ENCODE assay signal across 17 cellular contexts in the genomic region with DNA sequence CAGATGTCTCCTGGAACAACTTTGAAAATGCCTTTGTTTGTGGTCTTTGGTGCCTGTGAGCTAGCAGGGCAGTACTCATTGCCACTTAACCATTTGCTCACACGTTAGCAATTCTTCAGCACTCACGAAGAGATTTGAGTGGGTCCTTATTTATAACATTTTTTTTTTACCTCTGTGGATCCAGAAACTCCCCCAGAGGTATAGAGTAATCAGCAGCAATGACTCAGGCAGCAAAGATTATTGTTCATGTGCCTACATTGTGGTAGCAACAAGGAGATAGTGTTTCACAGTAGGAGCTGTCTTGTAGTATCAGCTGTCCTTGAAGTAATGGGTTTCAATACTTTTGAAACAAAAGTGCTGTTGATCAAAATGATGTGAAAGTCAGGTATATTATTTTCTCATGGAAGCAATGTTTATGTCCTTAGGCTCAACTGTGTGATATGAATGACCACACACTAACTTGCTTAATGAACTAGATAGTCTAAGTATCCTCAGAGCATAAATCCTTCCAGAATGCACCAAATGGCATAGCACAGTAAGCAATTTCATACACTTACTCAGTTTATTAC.
A peak's percentile ranks its signal among the peaks of the same experiment; 100 is the strongest.
DNase-seq lines count a peak whose midpoint lies in the region; ATAC-seq and TF ChIP-seq lines count a peak whose summit lies in the region.
"Had no signal": no experiment of that assay in that cellular context is flagged by ENCODE, and none has a peak within 500 bp of the region (broad histone marks: within the 10 kb centered on the region; RNA-seq: fewer than 3 reads in every experiment).

No MANE protein-coding gene starts in this region.

- H3F3A ChIP-seq in smooth muscle cell (ENCODE audit: low read depth): peaks cover 3% of the 10 kb centered on the region

- no peak overlapping the region for H2AFZ ChIP-seq in smooth muscle cell (ENCODE audit: low read depth)

- H3K79me2 ChIP-seq in smooth muscle cell (ENCODE audit: low read depth): no peaks in the 10 kb centered on the region

- H3K36me3 Mint-ChIP-seq in HFFc6 (ENCODE audit: low read depth): peaks cover 4% of the 10 kb centered on the region; the same call in 1 of the 2 replicates
- H3K36me3 Mint-ChIP-seq in Calu3 (ENCODE audit: insufficient read depth, unreplicated experiment): no peaks in the 10 kb centered on the region

- TF ChIP-seq CTCF in HFFc6 (IDR thresholded peaks at IDR 0.05): no peak
- TF ChIP-seq CTCF in fibroblast of the aortic adventitia (IDR thresholded peaks at IDR 0.05; ENCODE audit: insufficient read depth, low read length): no peak
- TF ChIP-seq CTCF in smooth muscle cell (IDR thresholded peaks at IDR 0.05; ENCODE audit: borderline replicate concordance, insufficient read depth, poor library complexity, severe bottlenecking): no peak
- no peak for TF ChIP-seq CTCF in Calu3 (IDR thresholded peaks at IDR 0.05; ENCODE audit: unreplicated experiment)

- no peaks in the 10 kb centered on the region for H3K36me3 ChIP-seq in smooth muscle cell (ENCODE audit: low read depth)
- H3K36me3 ChIP-seq: heart right ventricle, WERI-Rb-1 had no signal

- peaks cover 30% of the 10 kb centered on the region for H3K4me1 ChIP-seq in smooth muscle cell (ENCODE audit: low read depth)
- H3K4me1 ChIP-seq: heart right ventricle had no signal

- H3K27me3 ChIP-seq in smooth muscle cell (ENCODE audit: low read depth): peaks cover 6% of the 10 kb centered on the region
- H3K27me3 ChIP-seq: dorsolateral prefrontal cortex had no signal

- no TSS peak for BruUV-seq in Calu3 (replicated peaks; lab: Mats Ljungman, UMichigan)

- DNase-seq in HFFc6: peak; percentile 66
- DNase-seq in fibroblast of the aortic adventitia (ENCODE audit: low read depth): peak; percentile 59
- DNase-seq in smooth muscle cell (lab: John Stamatoyannopoulos, UW; ENCODE audit: unreplicated experiment): no peak
- no peak for DNase-seq in putamen (ENCODE audit: low spot score)
- DNase-seq in KG1 (lab: John Stamatoyannopoulos, UW): no peak
- DNase-seq in Calu3: no peak
- DNase-seq: activated CD8-positive, alpha-beta memory T cell treated with anti-CD3 and anti-CD28 coated beads, Interleukin-2, amount 50 U/mL, for 4 hours; activated naive CD8-positive, alpha-beta T cell treated with anti-CD3 and anti-CD28 coated beads, Interleukin-2, amount 50 U/mL, for 24 hours; dorsolateral prefrontal cortex; heart right ventricle; Kasumi-1; left ventricle myocardium superior; NCI-H1930; WERI-Rb-1 had no signal

- H3K9me3 ChIP-seq in smooth muscle cell (replicated peaks; ENCODE audit: low read depth): no peaks in the 10 kb centered on the region
- H3K9me3 ChIP-seq: heart right ventricle had no signal

- H4K20me1 ChIP-seq in smooth muscle cell (ENCODE audit: low read depth): no peaks in the 10 kb centered on the region

- peak overlapping the region; percentile 51 for H3K4me2 ChIP-seq in smooth muscle cell

- CTCF ChIA-PET in Calu3 (lab: Charles Lee): no interaction called here

- H3K4me3 ChIP-seq in fibroblast of the aortic adventitia (ENCODE audit: low read depth, low read length): no peak overlapping the region
- H3K4me3 ChIP-seq in smooth muscle cell: no peak overlapping the region
- H3K4me3 ChIP-seq: dorsolateral prefrontal cortex, heart right ventricle, SK-N-MC, skin epidermis had no signal

- intact Hi-C loops in Calu3 (cut with micrococcal nuclease; ENCODE audit: unreplicated experiment): no loop called here

- H3K27me3 Mint-ChIP-seq in HFFc6 (ENCODE audit: insufficient read depth): no peaks in the 10 kb centered on the region
- peaks cover 58% of the 10 kb centered on the region for H3K27me3 Mint-ChIP-seq in Calu3 (ENCODE audit: unreplicated experiment)
- H3K27me3 Mint-ChIP-seq: activated naive CD8-positive, alpha-beta T cell treated with anti-CD3 and anti-CD28 coated beads, Interleukin-2, amount 50 U/mL, for 24 hours had no signal

- H3K4me1 Mint-ChIP-seq in HFFc6 (ENCODE audit: low read depth): peaks cover 40% of the 10 kb centered on the region; the same call in 1 of the 2 replicates
- no peaks in the 10 kb centered on the region for H3K4me1 Mint-ChIP-seq in Calu3 (ENCODE audit: low read depth, unreplicated experiment)
- H3K4me1 Mint-ChIP-seq: activated naive CD8-positive, alpha-beta T cell treated with anti-CD3 and anti-CD28 coated beads, Interleukin-2, amount 50 U/mL, for 24 hours had no signal

- H3K4me3 Mint-ChIP-seq in HFFc6: no peak overlapping the region; the same call in 1 of the 2 replicates
- no peak overlapping the region for H3K4me3 Mint-ChIP-seq in Calu3 (ENCODE audit: low read depth, unreplicated experiment)
- H3K4me3 Mint-ChIP-seq: activated naive CD8-positive, alpha-beta T cell treated with anti-CD3 and anti-CD28 coated beads, Interleukin-2, amount 50 U/mL, for 24 hours had no signal

- peak overlapping the region; percentile 93 for H3K27ac ChIP-seq in smooth muscle cell (ENCODE audit: low read depth)
- H3K27ac ChIP-seq: dorsolateral prefrontal cortex, heart right ventricle, SK-N-MC, WERI-Rb-1 had no signal

- H3K9ac ChIP-seq in smooth muscle cell (ENCODE audit: low read depth): peak overlapping the region; percentile 76

- ATAC-seq in SK-N-SH treated with all-trans-retinoic acid at 6 μM for 48 hours: peak; percentile 83
- ATAC-seq: activated naive CD8-positive, alpha-beta T cell treated with anti-CD3 and anti-CD28 coated beads, Interleukin-2, amount 50 U/mL, for 24 hours; left ventricle myocardium superior had no signal

- H3K27ac Mint-ChIP-seq in HFFc6 (peak overlapping the region; percentile 78; the same call in 1 of the 2 replicates), Calu3 (ENCODE audit: unreplicated experiment) (no peak overlapping the region)
- H3K27ac Mint-ChIP-seq: activated naive CD8-positive, alpha-beta T cell treated with anti-CD3 and anti-CD28 coated beads, Interleukin-2, amount 50 U/mL, for 24 hours had no signal

- 49% methylated on average over 2 of the region's 2 CpGs for WGBS in smooth muscle cell (ENCODE audit: low lambda C conversion rate)

- H3K9me3 Mint-ChIP-seq in HFFc6 (no peaks in the 10 kb centered on the region; the same call in 1 of the 2 replicates), Calu3 (ENCODE audit: low read depth, unreplicated experiment) (no peaks in the 10 kb centered on the region)
- H3K9me3 Mint-ChIP-seq: activated naive CD8-positive, alpha-beta T cell treated with anti-CD3 and anti-CD28 coated beads, Interleukin-2, amount 50 U/mL, for 24 hours had no signal

TF ChIP-seq in SK-N-SH treated with all-trans-retinoic acid at 6 μM for 48 hours, 23 proteins besides CTCF, POLR2A, EP300 and RAD21 (continues in another document):
- TF ChIP-seq ZNF8 (CRISPR knock-in tag; IDR thresholded peaks at IDR 0.05) (no peak), ZNF70 (CRISPR knock-in tag; IDR thresholded peaks at IDR 0.05) (no peak), GLIS3 (CRISPR knock-in tag; IDR thresholded peaks at IDR 0.05) (no peak), CSRNP3 (CRISPR knock-in tag; IDR thresholded peaks at IDR 0.05) (no peak), CSDC2 (CRISPR knock-in tag; IDR thresholded peaks at IDR 0.05) (no peak), ARNTL (CRISPR knock-in tag; IDR thresholded peaks at IDR 0.05; ENCODE audit: borderline replicate concordance, low read depth) (no peak), ISL1 (CRISPR knock-in tag; IDR thresholded peaks at IDR 0.05) (no peak), RARB (CRISPR knock-in tag; IDR thresholded peaks at IDR 0.05) (no peak), TOX (CRISPR knock-in tag; IDR thresholded peaks at IDR 0.05; ENCODE audit: borderline replicate concordance) (no peak), ZFP3 (CRISPR knock-in tag; IDR thresholded peaks at IDR 0.05) (no peak), OSR1 (CRISPR knock-in tag; IDR thresholded peaks at IDR 0.05) (no peak), ZFP30 (CRISPR knock-in tag; IDR thresholded peaks at IDR 0.05) (no peak), BACH2 (CRISPR knock-in tag; IDR thresholded peaks at IDR 0.05; ENCODE audit: borderline replicate concordance) (no peak), POU6F1 (CRISPR knock-in tag; IDR thresholded peaks at IDR 0.05; ENCODE audit: borderline replicate concordance, low read depth) (no peak), ESRRG (CRISPR knock-in tag; IDR thresholded peaks at IDR 0.05) (no peak), CREB5 (CRISPR knock-in tag; IDR thresholded peaks at IDR 0.05; ENCODE audit: low read depth) (no peak)

Comparison
In these comparisons a context has a peak if more than half of its experiments do, and no peak if none do; other contexts are left out.
1. DNase-seq: peak in HFFc6 (single experiment) and fibroblast of the aortic adventitia (single experiment); none in smooth muscle cell (single experiment), putamen (single experiment), KG1 (single experiment) and Calu3 (single experiment).